1 cellular context compared by ENCODE assay signal in genomic region chr1:18948913-18949688, GRCh38.
TF ChIP-seq lines count a peak whose summit lies in the region.

No MANE protein-coding gene starts in this region.

TF ChIP-seq in HepG2, 621 proteins besides CTCF, POLR2A, EP300 and RAD21 (continued from another document and continues in another):
- TF ChIP-seq THAP7 (CRISPR knock-in tag; IDR thresholded peaks at IDR 0.05) = peak; percentile 89
- TF ChIP-seq PRPF4 (IDR thresholded peaks at IDR 0.05; ENCODE audit: low read depth, low read length, poor library complexity, severe bottlenecking) = no peak
- peak; percentile 91 for TF ChIP-seq ZNF264 (CRISPR knock-in tag; IDR thresholded peaks at IDR 0.05)
- no peak for TF ChIP-seq FOXK2 (IDR thresholded peaks at IDR 0.05)
- TF ChIP-seq ZBTB3 (CRISPR knock-in tag; IDR thresholded peaks at IDR 0.05; ENCODE audit: borderline replicate concordance, low read depth) = peak; percentile 71; the same call in 1 of the 2 replicates
- TF ChIP-seq SMARCC2 (IDR thresholded peaks at IDR 0.05) = no peak
- peak; percentile 84; the same call in 1 of the 2 replicates for TF ChIP-seq ZNF557 (CRISPR knock-in tag; IDR thresholded peaks at IDR 0.05)
- peak; percentile 74 for TF ChIP-seq MIXL1 (CRISPR knock-in tag; IDR thresholded peaks at IDR 0.05)
- 0 out of 2 replicates have a peak, but pooled peaks have one; percentile 38 for TF ChIP-seq ZFP36L1 (CRISPR knock-in tag; IDR thresholded peaks at IDR 0.05)
- TF ChIP-seq TFDP1 (CRISPR knock-in tag; IDR thresholded peaks at IDR 0.05; ENCODE audit: borderline replicate concordance) = peak; percentile 83
- TF ChIP-seq ZNF589 (CRISPR knock-in tag; conservative IDR thresholded peaks at IDR 0.05) = 0 out of 2 replicates have a peak, but pooled peaks have one; percentile 56
- 0 out of 2 replicates have a peak, but pooled peaks have one; percentile 38 for TF ChIP-seq HIC2 (CRISPR knock-in tag; IDR thresholded peaks at IDR 0.05; ENCODE audit: low read depth)
- TF ChIP-seq ZNF512B (CRISPR knock-in tag; IDR thresholded peaks at IDR 0.05; ENCODE audit: borderline replicate concordance) = no peak
- peak; percentile 100 for TF ChIP-seq POGK (CRISPR knock-in tag; conservative IDR thresholded peaks at IDR 0.05)
- TF ChIP-seq YEATS2 (CRISPR knock-in tag; IDR thresholded peaks at IDR 0.05; ENCODE audit: borderline replicate concordance) = no peak
- TF ChIP-seq U2AF1 (optimal IDR thresholded peaks at IDR 0.05; ENCODE audit: low read depth, low read length) = peak; percentile 17
- no peak for TF ChIP-seq SP1 (IDR thresholded peaks at IDR 0.05)
- TF ChIP-seq SP1 (CRISPR knock-in tag; IDR thresholded peaks at IDR 0.05) = peak; percentile 34; the same call in 1 of the 2 replicates
- peak; percentile 65; the same call in 1 of the 2 replicates for TF ChIP-seq ZNF280B (CRISPR knock-in tag; IDR thresholded peaks at IDR 0.05; ENCODE audit: borderline replicate concordance)
- peak; percentile 69 for TF ChIP-seq ZNF605 (CRISPR knock-in tag; IDR thresholded peaks at IDR 0.05)
- TF ChIP-seq ZNF326 (CRISPR knock-in tag; IDR thresholded peaks at IDR 0.05; ENCODE audit: borderline replicate concordance) = no peak
- TF ChIP-seq ZNF318 (CRISPR knock-in tag; IDR thresholded peaks at IDR 0.05) = no peak; the same call in 1 of the 2 replicates
- TF ChIP-seq ZHX2 (IDR thresholded peaks at IDR 0.05; ENCODE audit: low read depth) = peak; percentile 33; the same call in 1 of the 2 replicates
- no peak for TF ChIP-seq ZHX2 (CRISPR knock-in tag; IDR thresholded peaks at IDR 0.05; ENCODE audit: borderline replicate concordance)
- no peak for TF ChIP-seq ZNF17 (CRISPR knock-in tag; IDR thresholded peaks at IDR 0.05)
- TF ChIP-seq ATF3 (CRISPR knock-in tag; IDR thresholded peaks at IDR 0.05) = no peak
- TF ChIP-seq ZNF709 (CRISPR knock-in tag; IDR thresholded peaks at IDR 0.05) = peak; percentile 92
- TF ChIP-seq SRSF4 (IDR thresholded peaks at IDR 0.05; ENCODE audit: low read depth, low read length, poor library complexity, severe bottlenecking) = no peak
- TF ChIP-seq HOXA7 (CRISPR knock-in tag; IDR thresholded peaks at IDR 0.05) = no peak
- no peak for TF ChIP-seq PLRG1 (conservative IDR thresholded peaks at IDR 0.05)
